Comparison of ENCODE assay signal across 30 cellular contexts in the genomic region with DNA sequence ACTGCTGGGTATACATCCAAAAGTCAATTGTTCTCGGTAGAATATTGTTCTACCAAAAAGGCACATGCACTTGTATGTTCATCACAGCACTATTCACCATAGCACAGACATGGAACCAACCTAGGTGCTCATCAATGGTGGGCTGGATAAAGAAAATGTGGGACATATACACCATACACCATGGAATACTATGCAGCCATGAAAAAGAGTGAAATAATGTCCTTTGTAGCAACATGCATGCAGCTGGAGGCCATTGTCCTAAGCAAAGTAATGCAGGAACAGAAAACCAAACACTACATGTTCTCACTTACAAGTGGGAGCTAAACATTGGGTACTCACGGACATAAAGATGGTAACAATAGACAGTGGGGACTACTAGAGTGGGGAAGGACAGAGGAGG.
"Had no signal": no experiment of that assay in that cellular context is flagged by ENCODE, and none has a peak within 500 bp of the region (broad histone marks: within the 10 kb centered on the region; RNA-seq: fewer than 3 reads in every experiment).

No MANE protein-coding gene starts in this region.

- DNase-seq: naive thymus-derived CD4-positive, alpha-beta T cell; natural killer cell; occipital lobe; ovary; posterior cingulate gyrus; psoas muscle; right cardiac atrium; spleen; stimulated activated CD4-positive, alpha-beta T cell treated with anti-CD3 and anti-CD28 coated beads, Interleukin-12 subunit alpha, Interleukin-12 subunit beta, amount 100 ng/mL, for 4 hours; stimulated activated CD4-positive, alpha-beta T cell treated with anti-CD3 and anti-CD28 coated beads, Interleukin-1b, Interleukin-23, amount 100 ng/mL, for 48 hours; stimulated activated CD4-positive, alpha-beta T cell treated with anti-CD3 and anti-CD28 coated beads, Interleukin-4, amount 100 ng/mL, for 1 hour; stimulated activated CD4-positive, alpha-beta T cell treated with anti-CD3 and anti-CD28 coated beads, Interleukin-4, amount 100 ng/mL, for 4 hours; stimulated activated CD8-positive, alpha-beta memory T cell treated with anti-CD3 and anti-CD28 coated beads, Interleukin-4, amount 100 ng/mL, for 48 hours; stimulated activated naive CD4-positive, alpha-beta T cell; stimulated activated naive CD8-positive, alpha-beta T cell treated with anti-CD3 and anti-CD28 coated beads, Interleukin-15, amount 100 ng/mL, for 72 hours; stimulated activated naive CD8-positive, alpha-beta T cell treated with anti-CD3 and anti-CD28 coated beads, Interleukin-15, Interleukin-2, amounts not matched to agents 100 U/mL and 50 U/mL, for 24 hours; substantia nigra; thyroid gland; trophoblast cell; upper lobe of left lung had no signal

- H3K4me1 ChIP-seq: neural progenitor cell, parathyroid adenoma, psoas muscle, spleen, thyroid gland, tibial nerve, upper lobe of left lung, vagina had no signal

- H3K4me3 ChIP-seq: neural progenitor cell, ovary, psoas muscle, skin epidermis, smooth muscle cell, spleen, thoracic aorta, thyroid gland, tibial nerve, upper lobe of left lung, vagina had no signal

- ATAC-seq: naive thymus-derived CD4-positive, alpha-beta T cell; natural killer cell; psoas muscle; right cardiac atrium; sciatic nerve; stimulated activated memory B cell treated with anti-CD40 and anti-IgM and Interleukin-4, amounts not matched to agents 10 μg/mL and 1 μg/mL and 100 μg/mL, for 72 hours; stimulated activated naive CD8-positive, alpha-beta T cell treated with anti-CD3 and anti-CD28 coated beads, Interleukin-15, amount 100 ng/mL, for 72 hours; stimulated activated naive CD8-positive, alpha-beta T cell treated with anti-CD3 and anti-CD28 coated beads, Interleukin-15, Interleukin-2, amounts not matched to agents 100 U/mL and 50 U/mL, for 24 hours had no signal

- H2AFZ ChIP-seq: neural progenitor cell, parathyroid adenoma had no signal

- H3K9me3 ChIP-seq: ovary, thoracic aorta, thyroid gland, upper lobe of left lung, vagina had no signal

- H3K27ac ChIP-seq: neural progenitor cell, ovary, parathyroid adenoma, psoas muscle, skin epidermis, spleen, thoracic aorta, thyroid gland, tibial nerve, upper lobe of left lung, vagina had no signal

- H3K79me2 ChIP-seq: parathyroid adenoma had no signal

- H3K27me3 ChIP-seq: neural progenitor cell, ovary, spleen, thyroid gland, tibial nerve, upper lobe of left lung, vagina had no signal

- FAIRE-seq: urothelium cell line had no signal

- H3K9ac ChIP-seq: neural progenitor cell, parathyroid adenoma had no signal

- H3K36me3 ChIP-seq: neural progenitor cell, ovary, spleen, thoracic aorta, thyroid gland, tibial nerve, upper lobe of left lung, vagina had no signal

- H3K4me2 ChIP-seq: neural progenitor cell, smooth muscle cell had no signal
